ENCODE assay signal across 19 cellular contexts in the genomic region with DNA sequence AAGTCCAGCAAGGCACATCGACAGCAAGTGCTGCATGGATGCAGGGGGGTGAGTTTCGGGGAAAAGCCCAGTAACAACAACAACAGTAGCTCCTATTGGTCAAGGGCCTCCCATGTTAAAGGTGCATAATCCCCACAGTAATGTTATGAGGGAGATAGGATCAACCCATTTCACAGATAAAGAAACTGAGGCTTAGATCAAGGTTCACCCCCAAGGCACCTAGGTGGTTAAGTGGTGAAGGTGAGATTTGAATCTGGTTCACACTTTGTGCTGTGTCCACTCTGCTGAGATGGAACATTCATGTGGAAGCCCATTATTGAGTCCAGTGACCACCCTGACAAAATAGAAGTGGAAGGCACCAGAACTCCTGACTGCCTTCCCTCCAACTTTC. TPM values are rescaled to one million over a fixed set of nuclear protein-coding genes. Genes with fewer than 3 reads are reported as not detected.
DNase-seq lines count a peak whose midpoint lies in the region; TF ChIP-seq lines count a peak whose summit lies in the region.
"Had no signal": no experiment of that assay in that cellular context is flagged by ENCODE, and none has a peak within 500 bp of the region (broad histone marks: within the 10 kb centered on the region; RNA-seq: fewer than 3 reads in every experiment).

No MANE protein-coding gene starts in this region.

- H3K27me3 ChIP-seq in A673 (replicated peaks; ENCODE audit: insufficient read depth, low read depth, low read length, poor library complexity) (no peaks in the 10 kb centered on the region), BE2C (no peaks in the 10 kb centered on the region)

- H3K27ac Mint-ChIP-seq in glutamatergic neuron (ENCODE audit: unreplicated experiment) (peak overlapping the region; percentile 8), progenitor cell of endocrine pancreas (peak overlapping the region; percentile 85)

- no TSS peak for BruUV-seq in A673 (replicated peaks; lab: Mats Ljungman, UMichigan)

- H3K4me3 ChIP-seq in A673 (ENCODE audit: low read depth, low read length, poor library complexity, severe bottlenecking), result no peak overlapping the region
- H3K4me3 ChIP-seq in BE2C (ENCODE audit: low read depth, low read length), result no peak overlapping the region
- H3K4me3 ChIP-seq: A549 had no signal

- H3K27me3 Mint-ChIP-seq in glutamatergic neuron (ENCODE audit: unreplicated experiment) (peaks cover 8% of the 10 kb centered on the region), progenitor cell of endocrine pancreas (no peaks in the 10 kb centered on the region)

- peaks cover 8% of the 10 kb centered on the region for H3K36me3 Mint-ChIP-seq in glutamatergic neuron (ENCODE audit: unreplicated experiment)
- H3K36me3 Mint-ChIP-seq in progenitor cell of endocrine pancreas (ENCODE audit: insufficient read depth), result peaks cover 36% of the 10 kb centered on the region

- H3K4me1 ChIP-seq in A673 (ENCODE audit: insufficient read depth, low read length, poor library complexity, severe bottlenecking) (no peaks in the 10 kb centered on the region), BE2C (no peaks in the 10 kb centered on the region)
- H3K4me1 ChIP-seq: A549 had no signal

- in situ Hi-C loops in ACHN (cut with HindIII; ENCODE audit: low pct_ligation_motif_present, low pct_unique_long_range_greater_than_20kb, low sequenced_read_pairs), result no loop called here

- TF ChIP-seq CTCF in A673 (conservative IDR thresholded peaks at IDR 0.05; ENCODE audit: low read depth, low read length), result no peak
- no peak for TF ChIP-seq CTCF in glutamatergic neuron (IDR thresholded peaks at IDR 0.05; ENCODE audit: partially characterized antibody, unreplicated experiment)
- no peak for TF ChIP-seq CTCF in progenitor cell of endocrine pancreas (IDR thresholded peaks at IDR 0.05; ENCODE audit: unreplicated experiment)
- TF ChIP-seq CTCF in BE2C (IDR thresholded peaks at IDR 0.05; ENCODE audit: low read depth, low read length), result no peak

- intact Hi-C loops in A673 (cut with micrococcal nuclease; ENCODE audit: unreplicated experiment), result no loop called here

- peaks cover 100% of the 10 kb centered on the region for H3K36me3 ChIP-seq in A673 (ENCODE audit: insufficient read depth, low read length, poor library complexity, severe bottlenecking)
- peaks cover 73% of the 10 kb centered on the region for H3K36me3 ChIP-seq in BE2C

- H3K4me3 Mint-ChIP-seq in glutamatergic neuron (ENCODE audit: unreplicated experiment) (no peak overlapping the region), progenitor cell of endocrine pancreas (ENCODE audit: low read depth) (no peak overlapping the region)

- POLR2A ChIA-PET in A673 (lab: Charles Lee; ENCODE audit: low non-redundant PET), result no interaction called here

- H3K9me3 Mint-ChIP-seq in glutamatergic neuron (ENCODE audit: unreplicated experiment) (peaks cover 5% of the 10 kb centered on the region), progenitor cell of endocrine pancreas (ENCODE audit: low read depth) (no peaks in the 10 kb centered on the region)

- peaks cover 4% of the 10 kb centered on the region for H3K4me1 Mint-ChIP-seq in glutamatergic neuron (ENCODE audit: low read depth, unreplicated experiment)
- H3K4me1 Mint-ChIP-seq in progenitor cell of endocrine pancreas (ENCODE audit: low read depth), result peaks cover 16% of the 10 kb centered on the region

- H3K9me3 ChIP-seq in A673 (ENCODE audit: low read depth, low read length, poor library complexity, severe bottlenecking), result no peaks in the 10 kb centered on the region
- no peaks in the 10 kb centered on the region for H3K9me3 ChIP-seq in BE2C
- H3K9me3 ChIP-seq: A549 had no signal

- CTCF ChIA-PET in A673 (lab: Charles Lee), result no interaction called here

- DNase-seq in A673 (ENCODE audit: low spot score) (no peak), glutamatergic neuron (no peak), progenitor cell of endocrine pancreas (ENCODE audit: low spot score, unreplicated experiment) (no peak), BE2C (no peak), ACHN (no peak), NCI-H510A treated with DMSO at 0.1 percent for 48 hours (lab: John Stamatoyannopoulos, UW) (no peak)
- no peak for DNase-seq in activated CD8-positive, alpha-beta memory T cell treated with anti-CD3 and anti-CD28 coated beads, Interleukin-2, amount 50 U/mL, for 48 hours
- DNase-seq: DMS 273 treated with DMSO at 0.1 percent for 48 hours, DND-41, KBM-7, NCI-H1105, NCI-H1694 treated with DMSO at 0.1 percent for 48 hours, NCI-H748 treated with DMSO at 0.1 percent for 48 hours had no signal

- H3K27ac ChIP-seq in A673 (ENCODE audit: low read depth, low read length, poor library complexity, severe bottlenecking) (peak overlapping the region; percentile 5), angular gyrus (ENCODE audit: low read depth, low read length) (peak overlapping the region; percentile 88)
- H3K27ac ChIP-seq: A549, C4-2B had no signal

RNA-seq across cellular contexts. Expression of a gene that starts 24.9 kb away (rescaled TPM):
- 499 and 575 TPM in 2 replicates for total RNA-seq in A673 (2021)
- total RNA-seq in glutamatergic neuron (ENCODE audit: unreplicated experiment), result 280 TPM
- 428 and 452 TPM in 2 replicates for total RNA-seq in progenitor cell of endocrine pancreas
- polyA plus RNA-seq in BE2C (2012; ENCODE audit: insufficient read depth, insufficient read length, low read depth), result 436 TPM

RNA-seq across cellular contexts. Expression of a gene that starts 32.1 kb away (rescaled TPM):
- total RNA-seq in A673 (2021), result not detected in 2 replicates
- not detected for total RNA-seq in glutamatergic neuron (ENCODE audit: unreplicated experiment)
- 105 and 112 TPM in 2 replicates for total RNA-seq in progenitor cell of endocrine pancreas
- not detected for polyA plus RNA-seq in BE2C (2012; ENCODE audit: insufficient read depth, insufficient read length, low read depth)
- total RNA-seq: G401, NCI-H460, OCI-LY7 had no signal
- polyA plus RNA-seq: A549 had no signal

Comparison
In these comparisons a context has a peak if more than half of its experiments do, and no peak if none do; other contexts are left out.
1. RNA of a gene that starts 32.1 kb away (total RNA-seq): 105 to 112 TPM in progenitor cell of endocrine pancreas; not detected in A673 and not detected in glutamatergic neuron (single experiment); every median in the first group is over 100 times any median in the second.